15 cellular contexts compared by ENCODE assay signal in the genomic region with DNA sequence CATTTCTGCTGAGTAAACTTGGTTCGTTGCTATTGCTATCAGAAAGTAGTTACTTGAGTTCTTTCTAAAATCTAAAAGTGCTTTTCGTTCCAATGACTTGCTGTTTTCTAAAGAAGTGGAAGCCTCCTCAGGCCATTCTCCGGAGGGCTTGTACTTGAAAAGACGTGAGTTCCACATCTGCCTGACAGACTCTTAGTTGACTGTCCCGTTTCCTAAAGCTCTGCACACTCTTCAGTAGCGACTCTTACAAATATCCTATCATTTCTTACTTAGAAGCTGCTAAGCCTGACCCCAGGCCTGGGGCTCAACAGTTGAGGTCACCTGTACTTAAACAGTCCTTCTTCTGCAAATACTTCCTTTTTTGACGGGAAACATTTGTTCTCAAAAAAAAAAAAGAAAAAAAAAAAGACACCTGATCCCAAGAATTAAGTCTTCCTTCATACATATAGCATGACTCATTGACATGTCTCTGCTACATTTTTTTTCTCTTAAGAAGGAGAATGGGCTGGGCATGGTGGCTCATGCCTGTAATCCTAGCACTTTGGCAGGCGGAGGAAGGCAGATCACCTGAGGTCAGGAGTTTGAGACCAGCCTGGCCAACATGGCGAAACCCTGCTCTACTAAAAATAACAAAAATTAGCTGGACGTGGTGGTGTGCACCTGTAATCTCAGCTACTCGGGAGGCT.
DNase-seq lines count a peak whose midpoint lies in the region; ATAC-seq, FAIRE-seq and TF ChIP-seq lines count a peak whose summit lies in the region.
"Had no signal": no experiment of that assay in that cellular context is flagged by ENCODE, and none has a peak within 500 bp of the region (broad histone marks: within the 10 kb centered on the region; RNA-seq: fewer than 3 reads in every experiment).

No MANE protein-coding gene starts in this region.

- H3K27ac ChIP-seq in astrocyte (ENCODE audit: low read depth, low read length) = no peak overlapping the region
- H3K27ac ChIP-seq: BLaER1 had no signal

- no peaks in the 10 kb centered on the region for H3K27me3 ChIP-seq in astrocyte (ENCODE audit: insufficient read depth, low read length)
- H3K27me3 ChIP-seq: BLaER1 had no signal

- H3K36me3 Mint-ChIP-seq in astrocyte (ENCODE audit: low read depth, unreplicated experiment) = peaks cover 8% of the 10 kb centered on the region
- H3K36me3 Mint-ChIP-seq in activated T-helper 17 cell treated with anti-CD3 and anti-CD28 coated beads, Interleukin-2, amount 50 U/mL, for 72 hours (ENCODE audit: low read depth) = no peaks in the 10 kb centered on the region
- H3K36me3 Mint-ChIP-seq: activated CD4-positive, alpha-beta memory T cell treated with anti-CD3 and anti-CD28 coated beads for 36 hours; activated naive CD4-positive, alpha-beta T cell treated with anti-CD3 and anti-CD28 coated beads, Interleukin-2, amount 50 U/mL, for 24 hours; brain had no signal

- H2AFZ ChIP-seq in astrocyte (ENCODE audit: low read depth, low read length) = no peak overlapping the region

- no peak for ATAC-seq in activated T-helper 17 cell treated with anti-CD3 and anti-CD28 coated beads, Interleukin-2, amount 50 U/mL, for 72 hours (replicated peaks)
- ATAC-seq in GM18868 (IDR thresholded peaks at IDR 0.05; ENCODE audit: unreplicated experiment) = no peak

- no peaks in the 10 kb centered on the region for H4K20me1 ChIP-seq in astrocyte (ENCODE audit: insufficient read depth, low read length)
- H4K20me1 ChIP-seq: BLaER1 had no signal

- no peaks in the 10 kb centered on the region for H3K36me3 ChIP-seq in astrocyte (ENCODE audit: insufficient read depth, low read length)

- TF ChIP-seq CTCF in astrocyte (IDR thresholded peaks at IDR 0.05; ENCODE audit: insufficient read depth, low read depth, low read length) = no peak

- H3K27me3 Mint-ChIP-seq in astrocyte (ENCODE audit: low read depth, unreplicated experiment) = no peaks in the 10 kb centered on the region
- H3K27me3 Mint-ChIP-seq in activated T-helper 17 cell treated with anti-CD3 and anti-CD28 coated beads, Interleukin-2, amount 50 U/mL, for 72 hours = peaks cover 7% of the 10 kb centered on the region

- DNase-seq in HT1080 (ENCODE audit: low read depth) (peak; percentile 84), astrocyte (ENCODE audit: low read depth) (peak; percentile 33), iris pigment epithelial cell (ENCODE audit: low read depth) (peak; percentile 50), urothelium cell line (ENCODE audit: low spot score) (peak; percentile 44), cardiac septum (ENCODE audit: low spot score) (no peak)
- DNase-seq: activated CD4-positive, alpha-beta memory T cell treated with anti-CD3 and anti-CD28 coated beads for 36 hours; KG1; NCI-H1092; NCI-H2107; stimulated activated CD4-positive, alpha-beta T cell treated with anti-CD3 and anti-CD28 coated beads, Interleukin-2, amount 100 ng/mL, for 24 hours had no signal

- peak overlapping the region; percentile 89 for H3K27ac Mint-ChIP-seq in astrocyte (ENCODE audit: unreplicated experiment)
- H3K27ac Mint-ChIP-seq in activated T-helper 17 cell treated with anti-CD3 and anti-CD28 coated beads, Interleukin-2, amount 50 U/mL, for 72 hours = no peak overlapping the region
- H3K27ac Mint-ChIP-seq: activated CD4-positive, alpha-beta memory T cell treated with anti-CD3 and anti-CD28 coated beads for 36 hours; activated naive CD4-positive, alpha-beta T cell treated with anti-CD3 and anti-CD28 coated beads, Interleukin-2, amount 50 U/mL, for 24 hours had no signal

- H3K9me3 ChIP-seq in astrocyte (ENCODE audit: insufficient read depth, low read depth, low read length) = no peaks in the 10 kb centered on the region

- H3K79me2 ChIP-seq in astrocyte (ENCODE audit: insufficient read depth, low read length) = no peaks in the 10 kb centered on the region

- FAIRE-seq in astrocyte (lab: Jason Lieb, UNC) (no peak), urothelium cell line (lab: Jason Lieb, UNC) (no peak)

- H3K9me3 Mint-ChIP-seq in astrocyte (ENCODE audit: unreplicated experiment) = peaks cover 4% of the 10 kb centered on the region
- H3K9me3 Mint-ChIP-seq in activated T-helper 17 cell treated with anti-CD3 and anti-CD28 coated beads, Interleukin-2, amount 50 U/mL, for 72 hours = no peaks in the 10 kb centered on the region
- H3K9me3 Mint-ChIP-seq: activated CD4-positive, alpha-beta memory T cell treated with anti-CD3 and anti-CD28 coated beads for 36 hours; activated naive CD4-positive, alpha-beta T cell treated with anti-CD3 and anti-CD28 coated beads, Interleukin-2, amount 50 U/mL, for 24 hours had no signal

- H3K4me1 ChIP-seq in astrocyte (ENCODE audit: insufficient read depth, low read length) = no peaks in the 10 kb centered on the region

- intact Hi-C loops in cardiac septum (cut with DNase I) = loop anchor here (2.0 to 5.0 kb wide), 2 partner anchors 39 to 157 kb away; no protein-coding TSS in a partner anchor

- H3K4me1 Mint-ChIP-seq in astrocyte (ENCODE audit: low read depth, unreplicated experiment) = peaks cover 9% of the 10 kb centered on the region
- no peaks in the 10 kb centered on the region for H3K4me1 Mint-ChIP-seq in activated T-helper 17 cell treated with anti-CD3 and anti-CD28 coated beads, Interleukin-2, amount 50 U/mL, for 72 hours
- H3K4me1 Mint-ChIP-seq: activated naive CD4-positive, alpha-beta T cell treated with anti-CD3 and anti-CD28 coated beads, Interleukin-2, amount 50 U/mL, for 24 hours had no signal

- no peak overlapping the region for H3K4me3 ChIP-seq in astrocyte (ENCODE audit: insufficient read depth, low read depth, low read length)
- H3K4me3 ChIP-seq: BLaER1 had no signal

- H3K9ac ChIP-seq in astrocyte (ENCODE audit: low read length) = no peak overlapping the region
- H3K9ac ChIP-seq: BLaER1 had no signal

- H3K4me3 Mint-ChIP-seq in astrocyte (ENCODE audit: unreplicated experiment) = no peak overlapping the region
- no peak overlapping the region for H3K4me3 Mint-ChIP-seq in activated T-helper 17 cell treated with anti-CD3 and anti-CD28 coated beads, Interleukin-2, amount 50 U/mL, for 72 hours
- H3K4me3 Mint-ChIP-seq: activated CD4-positive, alpha-beta memory T cell treated with anti-CD3 and anti-CD28 coated beads for 36 hours; activated naive CD4-positive, alpha-beta T cell treated with anti-CD3 and anti-CD28 coated beads, Interleukin-2, amount 50 U/mL, for 24 hours; brain had no signal

- H3K4me2 ChIP-seq in astrocyte (ENCODE audit: low read length) = no peak overlapping the region
- H3K4me2 ChIP-seq: BLaER1 had no signal
